ENCODE assay signal across 1 cellular context in the genomic region with DNA sequence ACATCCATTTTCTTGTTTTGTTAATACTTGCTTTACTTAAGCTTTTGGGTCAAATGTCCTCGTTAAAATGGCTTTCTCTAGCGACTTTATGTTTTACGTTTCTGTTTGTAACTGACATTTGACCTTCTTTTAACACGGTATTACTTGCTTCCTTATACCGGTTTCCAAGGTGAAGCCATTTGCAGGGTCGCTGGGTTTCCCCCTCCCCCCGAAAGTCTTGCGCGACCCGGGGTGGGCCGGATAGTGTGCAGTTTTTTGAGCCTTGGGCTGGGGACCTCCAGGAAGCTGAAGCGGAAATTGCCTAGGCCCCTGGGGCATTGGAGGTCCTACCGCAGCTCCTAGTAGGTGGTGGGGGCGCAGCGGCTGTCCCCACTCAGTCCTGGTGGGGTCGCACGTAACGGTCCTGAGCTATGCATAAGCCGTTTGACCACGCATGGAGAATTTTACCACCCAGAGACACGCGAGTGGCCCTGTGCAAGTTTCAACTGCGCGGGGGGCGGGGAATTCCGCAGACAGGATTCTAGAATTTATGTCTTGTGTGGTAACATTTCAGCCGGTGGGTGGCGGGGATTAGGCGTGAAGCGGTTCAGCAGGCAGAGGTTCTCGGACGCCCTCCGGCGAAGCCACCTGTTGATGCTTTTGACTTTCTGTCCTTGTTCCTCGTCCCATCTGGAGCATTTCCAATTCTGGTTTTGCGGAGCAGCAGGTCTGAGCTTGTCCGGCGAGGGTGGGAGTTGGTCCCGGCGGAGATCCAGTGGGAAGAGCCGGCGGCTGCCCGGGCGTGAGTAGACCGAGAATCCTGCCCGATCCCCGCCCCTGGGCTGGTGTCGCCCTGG.
TF ChIP-seq lines count a peak whose summit lies in the region.

No MANE protein-coding gene starts in this region.

TF ChIP-seq in HepG2, 621 proteins besides CTCF, POLR2A, EP300 and RAD21 (continued from another document and continues in another):
- TF ChIP-seq, protein P1, sequence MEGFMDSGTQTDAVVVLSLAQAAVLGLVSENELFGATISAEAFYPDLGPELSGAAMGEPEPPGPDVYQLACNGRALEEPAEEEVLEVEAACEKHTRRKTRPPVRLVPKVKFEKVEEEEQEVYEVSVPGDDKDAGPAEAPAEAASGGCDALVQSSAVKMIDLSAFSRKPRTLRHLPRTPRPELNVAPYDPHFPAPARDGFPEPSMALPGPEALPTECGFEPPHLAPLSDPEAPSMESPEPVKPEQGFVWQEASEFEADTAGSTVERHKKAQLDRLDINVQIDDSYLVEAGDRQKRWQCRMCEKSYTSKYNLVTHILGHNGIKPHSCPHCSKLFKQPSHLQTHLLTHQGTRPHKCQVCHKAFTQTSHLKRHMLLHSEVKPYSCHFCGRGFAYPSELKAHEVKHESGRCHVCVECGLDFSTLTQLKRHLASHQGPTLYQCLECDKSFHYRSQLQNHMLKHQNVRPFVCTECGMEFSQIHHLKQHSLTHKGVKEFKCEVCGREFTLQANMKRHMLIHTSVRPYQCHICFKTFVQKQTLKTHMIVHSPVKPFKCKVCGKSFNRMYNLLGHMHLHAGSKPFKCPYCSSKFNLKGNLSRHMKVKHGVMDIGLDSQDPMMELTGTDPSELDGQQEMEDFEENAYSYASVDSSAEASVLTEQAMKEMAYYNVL (CRISPR knock-in tag; IDR thresholded peaks at IDR 0.05; ENCODE audit: borderline replicate concordance) = peak; percentile 87
- TF ChIP-seq HCFC1 (IDR thresholded peaks at IDR 0.05; ENCODE audit: low read depth, low read length) (no peak), ZNF546 (CRISPR knock-in tag; conservative IDR thresholded peaks at IDR 0.05) (no peak; the same call in 1 of the 2 replicates), AGO2 (optimal IDR thresholded peaks at IDR 0.05; ENCODE audit: low read depth, low read length) (peak; percentile 92), ZBTB38 (CRISPR knock-in tag; IDR thresholded peaks at IDR 0.05) (peak; percentile 85; the same call in 1 of the 2 replicates), ZNF34 (CRISPR knock-in tag; IDR thresholded peaks at IDR 0.05; ENCODE audit: borderline replicate concordance) (peak; percentile 87; the same call in 1 of the 2 replicates), KDM4B (CRISPR knock-in tag; IDR thresholded peaks at IDR 0.05) (no peak), ZNF737 (CRISPR knock-in tag; IDR thresholded peaks at IDR 0.05; ENCODE audit: borderline replicate concordance) (no peak), ZNF761 (CRISPR knock-in tag; conservative IDR thresholded peaks at IDR 0.05) (peak; percentile 97), JDP2 (CRISPR knock-in tag; IDR thresholded peaks at IDR 0.05; ENCODE audit: borderline replicate concordance) (no peak), REXO4 (CRISPR knock-in tag; IDR thresholded peaks at IDR 0.05; ENCODE audit: borderline replicate concordance) (no peak), SP5 (CRISPR knock-in tag; IDR thresholded peaks at IDR 0.05; ENCODE audit: borderline replicate concordance, low read depth) (peak; percentile 76; the same call in 1 of the 2 replicates), TEAD3 (CRISPR knock-in tag; optimal IDR thresholded peaks at IDR 0.05; ENCODE audit: borderline replicate concordance) (peak; percentile 91), ZNF556 (CRISPR knock-in tag; IDR thresholded peaks at IDR 0.05; ENCODE audit: borderline replicate concordance) (peak; percentile 93), NFRKB (IDR thresholded peaks at IDR 0.05) (no peak), GTF2F1 (IDR thresholded peaks at IDR 0.05; ENCODE audit: low read length) (no peak), ZNF530 (CRISPR knock-in tag; IDR thresholded peaks at IDR 0.05; ENCODE audit: low read depth) (no peak), CBX1 (IDR thresholded peaks at IDR 0.05; ENCODE audit: low read depth) (no peak), TMF1 (CRISPR knock-in tag; IDR thresholded peaks at IDR 0.05; ENCODE audit: low read depth) (peak; percentile 41), HOXA9 (CRISPR knock-in tag; IDR thresholded peaks at IDR 0.05; ENCODE audit: borderline replicate concordance) (no peak), ZNF124 (CRISPR knock-in tag; IDR thresholded peaks at IDR 0.05) (no peak; the same call in 1 of the 2 replicates), RXRB (CRISPR knock-in tag; IDR thresholded peaks at IDR 0.05; ENCODE audit: borderline replicate concordance) (peak; percentile 64; the same call in 1 of the 2 replicates), TCF12 (IDR thresholded peaks at IDR 0.05) (no peak), TCF12 (CRISPR knock-in tag; IDR thresholded peaks at IDR 0.05) (no peak; the same call in 1 of the 2 replicates), ZNF891 (CRISPR knock-in tag; IDR thresholded peaks at IDR 0.05) (0 out of 2 replicates have a peak, but pooled peaks have one; percentile 38), RBAK (CRISPR knock-in tag; IDR thresholded peaks at IDR 0.05) (no peak), ZNF547 (CRISPR knock-in tag; IDR thresholded peaks at IDR 0.05) (peak; percentile 82), ZNF598 (CRISPR knock-in tag; IDR thresholded peaks at IDR 0.05; ENCODE audit: borderline replicate concordance) (peak; percentile 61; the same call in 1 of the 2 replicates), PHF20 (CRISPR knock-in tag; IDR thresholded peaks at IDR 0.05) (0 out of 2 replicates have a peak, but pooled peaks have one; percentile 13), GZF1 (CRISPR knock-in tag; IDR thresholded peaks at IDR 0.05) (peak; percentile 47; the same call in 1 of the 2 replicates), ZNF749 (CRISPR knock-in tag; IDR thresholded peaks at IDR 0.05; ENCODE audit: borderline replicate concordance) (no peak; the same call in 1 of the 2 replicates), SMC3 (IDR thresholded peaks at IDR 0.05; ENCODE audit: low read length) (peak; percentile 36), SIN3A (IDR thresholded peaks at IDR 0.05; ENCODE audit: borderline replicate concordance, low read depth, low read length) (peak; percentile 73; the same call in 1 of the 2 replicates), ZFP1 (CRISPR knock-in tag; IDR thresholded peaks at IDR 0.05) (peak; percentile 51; the same call in 1 of the 2 replicates), MBNL3 (CRISPR knock-in tag; conservative IDR thresholded peaks at IDR 0.05) (no peak), ATM (IDR thresholded peaks at IDR 0.05; ENCODE audit: borderline replicate concordance) (no peak), RORA (CRISPR knock-in tag; IDR thresholded peaks at IDR 0.05) (no peak)
- TF ChIP-seq, protein P2, sequence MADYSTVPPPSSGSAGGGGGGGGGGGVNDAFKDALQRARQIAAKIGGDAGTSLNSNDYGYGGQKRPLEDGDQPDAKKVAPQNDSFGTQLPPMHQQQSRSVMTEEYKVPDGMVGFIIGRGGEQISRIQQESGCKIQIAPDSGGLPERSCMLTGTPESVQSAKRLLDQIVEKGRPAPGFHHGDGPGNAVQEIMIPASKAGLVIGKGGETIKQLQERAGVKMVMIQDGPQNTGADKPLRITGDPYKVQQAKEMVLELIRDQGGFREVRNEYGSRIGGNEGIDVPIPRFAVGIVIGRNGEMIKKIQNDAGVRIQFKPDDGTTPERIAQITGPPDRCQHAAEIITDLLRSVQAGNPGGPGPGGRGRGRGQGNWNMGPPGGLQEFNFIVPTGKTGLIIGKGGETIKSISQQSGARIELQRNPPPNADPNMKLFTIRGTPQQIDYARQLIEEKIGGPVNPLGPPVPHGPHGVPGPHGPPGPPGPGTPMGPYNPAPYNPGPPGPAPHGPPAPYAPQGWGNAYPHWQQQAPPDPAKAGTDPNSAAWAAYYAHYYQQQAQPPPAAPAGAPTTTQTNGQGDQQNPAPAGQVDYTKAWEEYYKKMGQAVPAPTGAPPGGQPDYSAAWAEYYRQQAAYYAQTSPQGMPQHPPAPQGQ (CRISPR knock-in tag; IDR thresholded peaks at IDR 0.05; ENCODE audit: borderline replicate concordance) = no peak
- TF ChIP-seq, protein P3, sequence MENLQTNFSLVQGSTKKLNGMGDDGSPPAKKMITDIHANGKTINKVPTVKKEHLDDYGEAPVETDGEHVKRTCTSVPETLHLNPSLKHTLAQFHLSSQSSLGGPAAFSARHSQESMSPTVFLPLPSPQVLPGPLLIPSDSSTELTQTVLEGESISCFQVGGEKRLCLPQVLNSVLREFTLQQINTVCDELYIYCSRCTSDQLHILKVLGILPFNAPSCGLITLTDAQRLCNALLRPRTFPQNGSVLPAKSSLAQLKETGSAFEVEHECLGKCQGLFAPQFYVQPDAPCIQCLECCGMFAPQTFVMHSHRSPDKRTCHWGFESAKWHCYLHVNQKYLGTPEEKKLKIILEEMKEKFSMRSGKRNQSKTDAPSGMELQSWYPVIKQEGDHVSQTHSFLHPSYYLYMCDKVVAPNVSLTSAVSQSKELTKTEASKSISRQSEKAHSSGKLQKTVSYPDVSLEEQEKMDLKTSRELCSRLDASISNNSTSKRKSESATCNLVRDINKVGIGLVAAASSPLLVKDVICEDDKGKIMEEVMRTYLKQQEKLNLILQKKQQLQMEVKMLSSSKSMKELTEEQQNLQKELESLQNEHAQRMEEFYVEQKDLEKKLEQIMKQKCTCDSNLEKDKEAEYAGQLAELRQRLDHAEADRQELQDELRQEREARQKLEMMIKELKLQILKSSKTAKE (CRISPR knock-in tag; IDR thresholded peaks at IDR 0.05; ENCODE audit: borderline replicate concordance) = peak; percentile 32; the same call in 1 of the 2 replicates
- TF ChIP-seq, protein P4, sequence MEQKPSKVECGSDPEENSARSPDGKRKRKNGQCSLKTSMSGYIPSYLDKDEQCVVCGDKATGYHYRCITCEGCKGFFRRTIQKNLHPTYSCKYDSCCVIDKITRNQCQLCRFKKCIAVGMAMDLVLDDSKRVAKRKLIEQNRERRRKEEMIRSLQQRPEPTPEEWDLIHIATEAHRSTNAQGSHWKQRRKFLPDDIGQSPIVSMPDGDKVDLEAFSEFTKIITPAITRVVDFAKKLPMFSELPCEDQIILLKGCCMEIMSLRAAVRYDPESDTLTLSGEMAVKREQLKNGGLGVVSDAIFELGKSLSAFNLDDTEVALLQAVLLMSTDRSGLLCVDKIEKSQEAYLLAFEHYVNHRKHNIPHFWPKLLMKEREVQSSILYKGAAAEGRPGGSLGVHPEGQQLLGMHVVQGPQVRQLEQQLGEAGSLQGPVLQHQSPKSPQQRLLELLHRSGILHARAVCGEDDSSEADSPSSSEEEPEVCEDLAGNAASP (CRISPR knock-in tag; IDR thresholded peaks at IDR 0.05; ENCODE audit: borderline replicate concordance) = peak; percentile 72
- TF ChIP-seq, protein P5, sequence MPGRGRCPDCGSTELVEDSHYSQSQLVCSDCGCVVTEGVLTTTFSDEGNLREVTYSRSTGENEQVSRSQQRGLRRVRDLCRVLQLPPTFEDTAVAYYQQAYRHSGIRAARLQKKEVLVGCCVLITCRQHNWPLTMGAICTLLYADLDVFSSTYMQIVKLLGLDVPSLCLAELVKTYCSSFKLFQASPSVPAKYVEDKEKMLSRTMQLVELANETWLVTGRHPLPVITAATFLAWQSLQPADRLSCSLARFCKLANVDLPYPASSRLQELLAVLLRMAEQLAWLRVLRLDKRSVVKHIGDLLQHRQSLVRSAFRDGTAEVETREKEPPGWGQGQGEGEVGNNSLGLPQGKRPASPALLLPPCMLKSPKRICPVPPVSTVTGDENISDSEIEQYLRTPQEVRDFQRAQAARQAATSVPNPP (CRISPR knock-in tag; IDR thresholded peaks at IDR 0.05) = no peak
- TF ChIP-seq, protein P6, sequence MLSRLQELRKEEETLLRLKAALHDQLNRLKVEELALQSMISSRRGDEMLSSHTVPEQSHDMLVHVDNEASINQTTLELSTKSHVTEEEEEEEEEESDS (CRISPR knock-in tag; IDR thresholded peaks at IDR 0.05; ENCODE audit: borderline replicate concordance) = no peak
- TF ChIP-seq, protein P7, sequence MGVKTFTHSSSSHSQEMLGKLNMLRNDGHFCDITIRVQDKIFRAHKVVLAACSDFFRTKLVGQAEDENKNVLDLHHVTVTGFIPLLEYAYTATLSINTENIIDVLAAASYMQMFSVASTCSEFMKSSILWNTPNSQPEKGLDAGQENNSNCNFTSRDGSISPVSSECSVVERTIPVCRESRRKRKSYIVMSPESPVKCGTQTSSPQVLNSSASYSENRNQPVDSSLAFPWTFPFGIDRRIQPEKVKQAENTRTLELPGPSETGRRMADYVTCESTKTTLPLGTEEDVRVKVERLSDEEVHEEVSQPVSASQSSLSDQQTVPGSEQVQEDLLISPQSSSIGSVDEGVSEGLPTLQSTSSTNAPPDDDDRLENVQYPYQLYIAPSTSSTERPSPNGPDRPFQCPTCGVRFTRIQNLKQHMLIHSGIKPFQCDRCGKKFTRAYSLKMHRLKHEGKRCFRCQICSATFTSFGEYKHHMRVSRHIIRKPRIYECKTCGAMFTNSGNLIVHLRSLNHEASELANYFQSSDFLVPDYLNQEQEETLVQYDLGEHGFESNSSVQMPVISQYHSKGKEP (CRISPR knock-in tag; IDR thresholded peaks at IDR 0.05) = 0 out of 2 replicates have a peak, but pooled peaks have one; percentile 20
- TF ChIP-seq, protein P8, sequence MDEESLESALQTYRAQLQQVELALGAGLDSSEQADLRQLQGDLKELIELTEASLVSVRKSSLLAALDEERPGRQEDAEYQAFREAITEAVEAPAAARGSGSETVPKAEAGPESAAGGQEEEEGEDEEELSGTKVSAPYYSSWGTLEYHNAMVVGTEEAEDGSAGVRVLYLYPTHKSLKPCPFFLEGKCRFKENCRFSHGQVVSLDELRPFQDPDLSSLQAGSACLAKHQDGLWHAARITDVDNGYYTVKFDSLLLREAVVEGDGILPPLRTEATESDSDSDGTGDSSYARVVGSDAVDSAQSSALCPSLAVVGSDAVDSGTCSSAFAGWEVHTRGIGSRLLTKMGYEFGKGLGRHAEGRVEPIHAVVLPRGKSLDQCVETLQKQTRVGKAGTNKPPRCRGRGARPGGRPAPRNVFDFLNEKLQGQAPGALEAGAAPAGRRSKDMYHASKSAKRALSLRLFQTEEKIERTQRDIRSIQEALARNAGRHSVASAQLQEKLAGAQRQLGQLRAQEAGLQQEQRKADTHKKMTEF (CRISPR knock-in tag; IDR thresholded peaks at IDR 0.05) = peak; percentile 83
- TF ChIP-seq, protein P9, sequence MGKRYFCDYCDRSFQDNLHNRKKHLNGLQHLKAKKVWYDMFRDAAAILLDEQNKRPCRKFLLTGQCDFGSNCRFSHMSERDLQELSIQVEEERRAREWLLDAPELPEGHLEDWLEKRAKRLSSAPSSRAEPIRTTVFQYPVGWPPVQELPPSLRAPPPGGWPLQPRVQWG (CRISPR knock-in tag; IDR thresholded peaks at IDR 0.05; ENCODE audit: borderline replicate concordance, low read depth) = no peak
- TF ChIP-seq, protein P10, sequence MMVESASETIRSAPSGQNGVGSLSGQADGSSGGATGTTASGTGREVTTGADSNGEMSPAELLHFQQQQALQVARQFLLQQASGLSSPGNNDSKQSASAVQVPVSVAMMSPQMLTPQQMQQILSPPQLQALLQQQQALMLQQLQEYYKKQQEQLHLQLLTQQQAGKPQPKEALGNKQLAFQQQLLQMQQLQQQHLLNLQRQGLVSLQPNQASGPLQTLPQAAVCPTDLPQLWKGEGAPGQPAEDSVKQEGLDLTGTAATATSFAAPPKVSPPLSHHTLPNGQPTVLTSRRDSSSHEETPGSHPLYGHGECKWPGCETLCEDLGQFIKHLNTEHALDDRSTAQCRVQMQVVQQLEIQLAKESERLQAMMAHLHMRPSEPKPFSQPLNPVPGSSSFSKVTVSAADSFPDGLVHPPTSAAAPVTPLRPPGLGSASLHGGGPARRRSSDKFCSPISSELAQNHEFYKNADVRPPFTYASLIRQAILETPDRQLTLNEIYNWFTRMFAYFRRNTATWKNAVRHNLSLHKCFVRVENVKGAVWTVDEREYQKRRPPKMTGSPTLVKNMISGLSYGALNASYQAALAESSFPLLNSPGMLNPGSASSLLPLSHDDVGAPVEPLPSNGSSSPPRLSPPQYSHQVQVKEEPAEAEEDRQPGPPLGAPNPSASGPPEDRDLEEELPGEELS (CRISPR knock-in tag; IDR thresholded peaks at IDR 0.05) = peak; percentile 82
- TF ChIP-seq, protein P11, sequence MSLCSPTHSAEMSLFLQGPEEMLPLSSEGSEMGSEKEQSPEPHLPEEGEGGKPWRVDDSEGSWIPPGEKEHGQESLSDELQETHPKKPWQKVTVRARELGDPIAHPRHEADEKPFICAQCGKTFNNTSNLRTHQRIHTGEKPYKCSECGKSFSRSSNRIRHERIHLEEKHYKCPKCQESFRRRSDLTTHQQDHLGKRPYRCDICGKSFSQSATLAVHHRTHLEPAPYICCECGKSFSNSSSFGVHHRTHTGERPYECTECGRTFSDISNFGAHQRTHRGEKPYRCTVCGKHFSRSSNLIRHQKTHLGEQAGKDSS (CRISPR knock-in tag; IDR thresholded peaks at IDR 0.05; ENCODE audit: borderline replicate concordance, low read depth) = no peak
